2 cellular contexts compared by ENCODE assay signal in genomic region chr11:60119708-60120107, GRCh38.
TF ChIP-seq lines count a peak whose summit lies in the region.

No MANE protein-coding gene starts in this region.

TF ChIP-seq in GM12878, 131 proteins besides CTCF, POLR2A, EP300 and RAD21:
- TF ChIP-seq ZBTB33 (IDR thresholded peaks at IDR 0.05) (no peak), ZSCAN29 (IDR thresholded peaks at IDR 0.05) (no peak), CHD4 (IDR thresholded peaks at IDR 0.05) (no peak), KLF5 (IDR thresholded peaks at IDR 0.05; ENCODE audit: partially characterized antibody) (no peak), STAT3 (IDR thresholded peaks at IDR 0.05; ENCODE audit: low read depth, low read length) (no peak), MTA3 (IDR thresholded peaks at IDR 0.05; ENCODE audit: borderline replicate concordance, low read length) (no peak), PKNOX1 (IDR thresholded peaks at IDR 0.05) (no peak), RUNX3 (IDR thresholded peaks at IDR 0.05; ENCODE audit: low read length) (peak; percentile 18; the same call in 1 of the 2 replicates)

TF ChIP-seq in SK-N-SH treated with all-trans-retinoic acid at 6 μM for 48 hours, 23 proteins besides CTCF, POLR2A, EP300 and RAD21:
- no peak for TF ChIP-seq ARNTL (CRISPR knock-in tag; IDR thresholded peaks at IDR 0.05; ENCODE audit: borderline replicate concordance, low read depth)
- no peak for TF ChIP-seq CREB5 (CRISPR knock-in tag; IDR thresholded peaks at IDR 0.05; ENCODE audit: low read depth)
- TF ChIP-seq CSDC2 (CRISPR knock-in tag; IDR thresholded peaks at IDR 0.05) = no peak
- TF ChIP-seq BACH2 (CRISPR knock-in tag; IDR thresholded peaks at IDR 0.05; ENCODE audit: borderline replicate concordance) = no peak
- TF ChIP-seq PATZ1 (CRISPR knock-in tag; IDR thresholded peaks at IDR 0.05; ENCODE audit: borderline replicate concordance) = no peak
- TF ChIP-seq ZNF70 (CRISPR knock-in tag; IDR thresholded peaks at IDR 0.05) = no peak
- no peak for TF ChIP-seq PPARA (CRISPR knock-in tag; IDR thresholded peaks at IDR 0.05; ENCODE audit: borderline replicate concordance)
- no peak for TF ChIP-seq POU6F1 (CRISPR knock-in tag; IDR thresholded peaks at IDR 0.05; ENCODE audit: borderline replicate concordance, low read depth)
